Comparison of ENCODE assay signal across 12 cellular contexts in the genomic region with DNA sequence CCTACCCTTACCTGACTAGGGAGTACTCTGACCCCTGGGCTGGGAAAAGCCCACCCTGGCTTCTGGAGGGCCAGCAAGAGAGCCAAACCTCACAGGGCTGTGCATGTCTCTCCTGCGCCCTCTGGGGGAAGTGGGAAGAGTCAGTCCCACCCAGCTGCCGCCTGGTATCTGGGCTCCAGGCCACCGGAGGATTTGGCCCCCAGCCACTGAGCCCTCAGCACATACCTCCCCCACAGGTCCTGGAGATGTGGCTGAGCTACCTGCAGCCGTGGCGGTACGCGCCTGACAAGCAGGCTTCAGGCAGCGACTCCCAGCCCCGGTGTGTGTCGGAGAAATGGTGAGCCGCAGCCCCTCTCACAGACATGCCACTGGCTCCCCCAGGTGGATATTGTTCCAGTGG. TPM values are rescaled to one million over a fixed set of nuclear protein-coding genes. Genes with fewer than 3 reads are reported as not detected.
DNase-seq lines count a peak whose midpoint lies in the region; ATAC-seq, FAIRE-seq and TF ChIP-seq lines count a peak whose summit lies in the region.
"Not testable (repeated sequence)": the region's sequence is repeated elsewhere in the genome, so short reads cannot be mapped to it uniquely, and the experiment has no call there.
"Had no signal": no experiment of that assay in that cellular context is flagged by ENCODE, and none has a peak within 500 bp of the region (broad histone marks: within the 10 kb centered on the region; RNA-seq: fewer than 3 reads in every experiment).

No MANE protein-coding gene starts in this region.

- H3K27ac ChIP-seq in 22Rv1; hepatocyte; neural cell (ENCODE audit: low read length): not testable (repeated sequence)

- not testable (repeated sequence) for H3K4me1 ChIP-seq in hepatocyte (ENCODE audit: insufficient read depth)

- not testable (repeated sequence) for H3K4me3 Mint-ChIP-seq in activated CD4-positive, alpha-beta T cell treated with anti-CD3 and anti-CD28 coated beads for 36 hours

- WGBS in hepatocyte (ENCODE audit: low lambda C conversion rate, missing lambda C conversion rate) = 88% methylated on average over 11 of the region's 11 CpGs

- intact Hi-C loops in activated CD4-positive, alpha-beta T cell treated with anti-CD3 and anti-CD28 coated beads for 36 hours (cut with DNase I, micrococcal nuclease) = not testable (repeated sequence)

- not testable (repeated sequence) for H3K27ac Mint-ChIP-seq in activated CD4-positive, alpha-beta T cell treated with anti-CD3 and anti-CD28 coated beads for 36 hours

- H3K27me3 ChIP-seq in hepatocyte; neural cell (ENCODE audit: insufficient read depth, low read depth, low read length): not testable (repeated sequence)

- not testable (repeated sequence) for H3K9me2 ChIP-seq in hepatocyte (replicated peaks; ENCODE audit: insufficient read depth); neural cell (ENCODE audit: insufficient read depth, low read length)

- TF ChIP-seq EP300 in neural cell (conservative IDR thresholded peaks at IDR 0.05; ENCODE audit: poor library complexity, severe bottlenecking) = not testable (repeated sequence)

- H3K27me3 Mint-ChIP-seq in activated CD4-positive, alpha-beta T cell treated with anti-CD3 and anti-CD28 coated beads for 36 hours = not testable (repeated sequence)

- DNase-seq in ELR (ENCODE audit: low read depth) (peak; percentile 21), NCI-H2196 treated with DMSO at 0.1 percent for 48 hours (lab: John Stamatoyannopoulos, UW; ENCODE audit: unreplicated experiment) (peak; percentile 50), epithelial cell of esophagus (ENCODE audit: low read depth) (peak; percentile 9)
- not testable (repeated sequence) for DNase-seq in HTR-8/SVneo (ENCODE audit: insufficient read length, low spot score); hepatocyte (ENCODE audit: low spot score)
- peak; percentile 30 for DNase-seq in activated CD4-positive, alpha-beta T cell treated with anti-CD3 and anti-CD28 coated beads for 36 hours

- peaks cover 16% of the 10 kb centered on the region for H3K36me3 Mint-ChIP-seq in activated CD4-positive, alpha-beta T cell treated with anti-CD3 and anti-CD28 coated beads for 36 hours (ENCODE audit: low read depth)

- not testable (repeated sequence) for H3K4me2 ChIP-seq in hepatocyte; neural cell (ENCODE audit: low read length)

- H2AFZ ChIP-seq in hepatocyte; neural cell (ENCODE audit: low read depth, low read length): not testable (repeated sequence)

- H3K9ac ChIP-seq in neural cell (ENCODE audit: low read length) = not testable (repeated sequence)

- not testable (repeated sequence) for H4K20me1 ChIP-seq in hepatocyte (ENCODE audit: insufficient read depth, poor library complexity, severe bottlenecking); neural cell (ENCODE audit: insufficient read depth)

- H3K4me1 Mint-ChIP-seq in activated CD4-positive, alpha-beta T cell treated with anti-CD3 and anti-CD28 coated beads for 36 hours = not testable (repeated sequence)

- FAIRE-seq in HTR-8/SVneo (lab: Jason Lieb, UNC) = peak; percentile 55

- TF ChIP-seq CTCF in 22Rv1 (IDR thresholded peaks at IDR 0.05) = peak; percentile 12; the same call in 1 of the 2 replicates
- peak; percentile 13 for TF ChIP-seq CTCF in epithelial cell of esophagus (IDR thresholded peaks at IDR 0.05; ENCODE audit: insufficient read depth, low read depth, low read length, missing control alignments)
- peak; percentile 20 for TF ChIP-seq CTCF in hepatocyte (IDR thresholded peaks at IDR 0.05; ENCODE audit: poor library complexity)
- TF ChIP-seq CTCF in neural cell (IDR thresholded peaks at IDR 0.05; ENCODE audit: poor library complexity, severe bottlenecking) = peak; percentile 9

- not testable (repeated sequence) for H3K9me3 Mint-ChIP-seq in activated CD4-positive, alpha-beta T cell treated with anti-CD3 and anti-CD28 coated beads for 36 hours (ENCODE audit: low read depth)

- CTCF ChIA-PET in activated CD4-positive, alpha-beta T cell treated with anti-CD3 and anti-CD28 coated beads for 36 hours (lab: Charles Lee) = not testable (repeated sequence)

- H3K9me3 ChIP-seq in hepatocyte (ENCODE audit: low read depth); neural cell (ENCODE audit: low read length): not testable (repeated sequence)

- not testable (repeated sequence) for TF ChIP-seq RAD21 in neural cell (conservative IDR thresholded peaks at IDR 0.05)

- H3K4me3 ChIP-seq in epithelial cell of esophagus (ENCODE audit: low read length); hepatocyte; neural cell (ENCODE audit: low read length): not testable (repeated sequence)

- H3F3A ChIP-seq in neural cell (ENCODE audit: insufficient read depth, low read length, poor library complexity, severe bottlenecking) = not testable (repeated sequence)

- ATAC-seq in activated CD4-positive, alpha-beta T cell treated with anti-CD3 and anti-CD28 coated beads for 36 hours = peak; percentile 24

- H3K36me3 ChIP-seq in hepatocyte (replicated peaks; ENCODE audit: insufficient read depth, low read depth); neural cell (ENCODE audit: insufficient read depth, low read length): not testable (repeated sequence)

- not testable (repeated sequence) for H3K79me2 ChIP-seq in hepatocyte; neural cell (replicated peaks; ENCODE audit: insufficient read depth, low read length)

- POLR2A ChIA-PET in activated CD4-positive, alpha-beta T cell treated with anti-CD3 and anti-CD28 coated beads for 36 hours (lab: Charles Lee) = not testable (repeated sequence)

RNA-seq across cellular contexts. Expression of gene CCDC74A, which starts 11.1 kb away (rescaled TPM):
- 1 to 10 TPM; 3.0 to 3.5 TPM for total RNA-seq in activated CD4-positive, alpha-beta T cell treated with anti-CD3 and anti-CD28 coated beads for 36 hours
- 9.4 and 10.6 TPM in 2 replicates for total RNA-seq in hepatocyte
- polyA plus RNA-seq in hepatocyte = 8.0 and 9.0 TPM in 2 replicates
- polyA plus RNA-seq in neural cell = 34.4 and 38.2 TPM in 2 replicates
- 12.4 and 13.3 TPM in 2 replicates for polyA minus RNA-seq in neural cell

RNA-seq across cellular contexts. Expression of gene MZT2A, which starts 24.4 kb away (rescaled TPM):
- total RNA-seq in activated CD4-positive, alpha-beta T cell treated with anti-CD3 and anti-CD28 coated beads for 36 hours = 100 to 1,000 TPM in 1 of 2 experiments, 10 to 100 TPM in 1; 69.9 to 110 TPM
- 118 TPM in 2 replicates for total RNA-seq in hepatocyte
- 211 TPM in 2 replicates for polyA plus RNA-seq in hepatocyte
- polyA plus RNA-seq in neural cell = 146 and 163 TPM in 2 replicates
- polyA minus RNA-seq in neural cell = 38.0 and 48.2 TPM in 2 replicates

RNA-seq across cellular contexts. Expression of gene TUBA3D, which starts 40.7 kb away (rescaled TPM):
- not detected for total RNA-seq in activated CD4-positive, alpha-beta T cell treated with anti-CD3 and anti-CD28 coated beads for 36 hours
- 104 and 126 TPM in 2 replicates for total RNA-seq in hepatocyte
- polyA plus RNA-seq in hepatocyte (65.1 and 86.7 TPM in 2 replicates), neural cell (not detected in 2 replicates)
- not detected in 2 replicates for polyA minus RNA-seq in neural cell
- total RNA-seq: activated CD8-positive, alpha-beta memory T cell treated with anti-CD3 and anti-CD28 coated beads for 36 hours; ascending aorta; glomerular endothelial cell; M059J had no signal

Comparison
In these comparisons a context has a peak if more than half of its experiments do, and no peak if none do; other contexts are left out.
1. RNA of gene TUBA3D, which starts 40.7 kb away (total RNA-seq): 104 to 126 TPM in hepatocyte; not detected in activated CD4-positive, alpha-beta T cell treated with anti-CD3 and anti-CD28 coated beads for 36 hours; every median in the first group is over 100 times any median in the second.
2. Peak in every context shown above with its lines, with median percentiles within 50 percentile points of each other: CTCF ChIP-seq.